Comparison of ENCODE assay signal across 27 cellular contexts in genomic region chr6:168371185-168371584, GRCh38. TPM values are rescaled to one million over a fixed set of nuclear protein-coding genes. Genes with fewer than 3 reads are reported as not detected.
"Had no signal": no experiment of that assay in that cellular context is flagged by ENCODE, and none has a peak within 500 bp of the region (broad histone marks: within the 10 kb centered on the region; RNA-seq: fewer than 3 reads in every experiment).

No MANE protein-coding gene starts in this region.

- H3K36me3 ChIP-seq: colonic mucosa, gastrocnemius medialis, pancreas, right lobe of liver, stomach, tibial artery had no signal

- ATAC-seq: gastrocnemius medialis had no signal

- H3K27ac Mint-ChIP-seq: dendritic cell treated with granulocyte-macrophage colony-stimulating factor and Interleukin-4, amounts not matched to agents 40 ng/mL and 50 ng/mL, for 4 days; endodermal cell; memory B cell; natural killer cell; progenitor cell of endocrine pancreas; stimulated activated effector memory CD8-positive, alpha-beta T cell treated with anti-CD3 and anti-CD28 coated beads, Interleukin-12 subunit alpha, Interleukin-12 subunit beta, amount 100 ng/mL, for 72 hours; type B pancreatic cell had no signal

- H3K4me1 ChIP-seq: colonic mucosa, gastrocnemius medialis, right lobe of liver, testis had no signal

- DNase-seq: colonic mucosa; effector CD8-positive, alpha-beta T cell; endodermal cell; foreskin fibroblast; gastrocnemius medialis; natural killer cell; occipital lobe; right lobe of liver; stimulated activated CD4-positive, alpha-beta T cell treated with anti-CD3 and anti-CD28 coated beads, Interleukin-2, amount 100 ng/mL, for 24 hours; stimulated activated CD4-positive, alpha-beta T cell treated with anti-CD3 and anti-CD28 coated beads, Interleukin-4, amount 100 ng/mL, for 24 hours; stimulated activated naive CD4-positive, alpha-beta T cell treated with Interleukin-2 at 50 U/mL for 16 hours; stomach had no signal

- FAIRE-seq: keratinocyte, pancreas, urothelium cell line had no signal

- H3K4me1 Mint-ChIP-seq: memory B cell; stimulated activated effector memory CD8-positive, alpha-beta T cell treated with anti-CD3 and anti-CD28 coated beads, Interleukin-12 subunit alpha, Interleukin-12 subunit beta, amount 100 ng/mL, for 72 hours had no signal

- H3K27ac ChIP-seq: colonic mucosa, epithelial cell of prostate, gastrocnemius medialis, pancreas, right lobe of liver, stomach, testis, tibial artery had no signal

- H3K4me3 Mint-ChIP-seq: dendritic cell treated with granulocyte-macrophage colony-stimulating factor and Interleukin-4, amounts not matched to agents 40 ng/mL and 50 ng/mL, for 4 days; endodermal cell; memory B cell; natural killer cell; stimulated activated effector memory CD8-positive, alpha-beta T cell treated with anti-CD3 and anti-CD28 coated beads, Interleukin-12 subunit alpha, Interleukin-12 subunit beta, amount 100 ng/mL, for 72 hours; type B pancreatic cell had no signal

- H3K9me3 Mint-ChIP-seq: dendritic cell treated with granulocyte-macrophage colony-stimulating factor and Interleukin-4, amounts not matched to agents 40 ng/mL and 50 ng/mL, for 4 days; memory B cell; natural killer cell; stimulated activated effector memory CD8-positive, alpha-beta T cell treated with anti-CD3 and anti-CD28 coated beads, Interleukin-12 subunit alpha, Interleukin-12 subunit beta, amount 100 ng/mL, for 72 hours; type B pancreatic cell had no signal

- H3K36me3 Mint-ChIP-seq: memory B cell; natural killer cell; stimulated activated effector memory CD8-positive, alpha-beta T cell treated with anti-CD3 and anti-CD28 coated beads, Interleukin-12 subunit alpha, Interleukin-12 subunit beta, amount 100 ng/mL, for 72 hours; type B pancreatic cell had no signal

- H3K9me3 ChIP-seq: colonic mucosa, gastrocnemius medialis, pancreas, right lobe of liver, stomach, testis, tibial artery had no signal

- H3K4me2 ChIP-seq: smooth muscle cell had no signal

- H3K27me3 ChIP-seq: colonic mucosa, pancreas, right lobe of liver, stomach, testis, tibial artery had no signal

- H3K4me3 ChIP-seq: colonic mucosa, gastrocnemius medialis, lung, pancreas, right lobe of liver, smooth muscle cell, stomach, tibial artery had no signal

RNA-seq across cellular contexts. Expression of gene DACT2, which starts 51.6 kb away (rescaled TPM):
- total RNA-seq: glomerular endothelial cell, mononuclear cell, natural killer cell had no signal
